Comparison of ENCODE assay signal across 1 cellular context in the genomic region with DNA sequence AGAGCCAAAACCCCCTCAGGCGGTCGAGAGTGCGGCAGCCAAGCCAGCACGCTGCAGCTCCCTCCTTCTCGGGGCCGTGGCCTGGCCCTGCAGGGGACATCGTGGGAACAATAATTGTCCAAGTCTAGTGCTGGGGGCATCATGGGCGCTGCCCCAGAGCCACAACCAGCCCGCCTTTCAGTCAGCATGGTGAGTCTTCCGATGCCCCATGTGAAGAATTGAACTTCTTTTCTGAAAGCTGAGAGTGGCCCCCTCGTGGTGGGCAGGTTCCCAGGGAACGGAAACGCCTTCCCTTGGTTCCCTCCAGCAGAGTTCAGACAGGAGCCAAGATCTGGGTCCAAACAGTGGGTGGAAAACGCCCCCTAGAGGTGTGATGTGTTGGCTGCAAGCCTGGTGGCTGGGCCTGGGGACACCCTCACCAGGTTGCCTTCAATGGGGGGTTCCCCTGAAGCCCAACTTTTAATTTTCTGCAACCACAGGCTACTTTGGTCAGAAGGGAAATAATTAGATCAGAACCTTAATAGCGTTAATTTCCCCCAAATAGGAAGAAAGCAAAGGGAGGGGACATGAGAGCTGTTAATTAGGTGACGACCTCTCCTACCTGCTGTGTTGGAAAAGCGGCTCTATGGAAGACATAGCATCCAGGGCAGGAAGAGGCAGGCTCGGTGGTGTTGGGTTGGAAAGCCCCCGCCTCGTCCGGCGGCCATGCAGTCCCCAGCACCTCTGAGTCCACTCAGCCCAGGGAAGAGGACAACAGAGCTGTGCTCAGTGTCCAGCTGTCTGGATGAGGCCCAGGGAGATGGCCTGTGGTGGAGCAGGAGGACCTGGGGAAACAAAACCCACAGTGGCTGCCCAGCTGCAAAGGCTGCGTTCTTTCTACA.
TF ChIP-seq lines count a peak whose summit lies in the region.

No MANE protein-coding gene starts in this region.

TF ChIP-seq in K562, 482 proteins besides CTCF, POLR2A, EP300 and RAD21 (continued from another document and continues in another):
- TF ChIP-seq, protein P1, sequence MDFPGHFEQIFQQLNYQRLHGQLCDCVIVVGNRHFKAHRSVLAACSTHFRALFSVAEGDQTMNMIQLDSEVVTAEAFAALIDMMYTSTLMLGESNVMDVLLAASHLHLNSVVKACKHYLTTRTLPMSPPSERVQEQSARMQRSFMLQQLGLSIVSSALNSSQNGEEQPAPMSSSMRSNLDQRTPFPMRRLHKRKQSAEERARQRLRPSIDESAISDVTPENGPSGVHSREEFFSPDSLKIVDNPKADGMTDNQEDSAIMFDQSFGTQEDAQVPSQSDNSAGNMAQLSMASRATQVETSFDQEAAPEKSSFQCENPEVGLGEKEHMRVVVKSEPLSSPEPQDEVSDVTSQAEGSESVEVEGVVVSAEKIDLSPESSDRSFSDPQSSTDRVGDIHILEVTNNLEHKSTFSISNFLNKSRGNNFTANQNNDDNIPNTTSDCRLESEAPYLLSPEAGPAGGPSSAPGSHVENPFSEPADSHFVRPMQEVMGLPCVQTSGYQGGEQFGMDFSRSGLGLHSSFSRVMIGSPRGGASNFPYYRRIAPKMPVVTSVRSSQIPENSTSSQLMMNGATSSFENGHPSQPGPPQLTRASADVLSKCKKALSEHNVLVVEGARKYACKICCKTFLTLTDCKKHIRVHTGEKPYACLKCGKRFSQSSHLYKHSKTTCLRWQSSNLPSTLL (IDR thresholded peaks at IDR 0.05): no peak
- TF ChIP-seq ZNF707 (CRISPR knock-in tag; conservative IDR thresholded peaks at IDR 0.05): no peak
- no peak for TF ChIP-seq HSF4 (CRISPR knock-in tag; IDR thresholded peaks at IDR 0.05; ENCODE audit: borderline replicate concordance)
- peak; percentile 66; the same call in 1 of the 2 replicates for TF ChIP-seq ZBTB7A (IDR thresholded peaks at IDR 0.05; ENCODE audit: borderline replicate concordance, control insufficient read depth, low read depth, low read length)
- TF ChIP-seq TARDBP (IDR thresholded peaks at IDR 0.05): 0 out of 2 replicates have a peak, but pooled peaks have one; percentile 46
- TF ChIP-seq ZNF239 (CRISPR knock-in tag; IDR thresholded peaks at IDR 0.05): no peak
- 0 out of 2 replicates have a peak, but pooled peaks have one; percentile 47 for TF ChIP-seq FOXK1 (CRISPR knock-in tag; IDR thresholded peaks at IDR 0.05; ENCODE audit: borderline replicate concordance)
- no peak for TF ChIP-seq SMAD1 (IDR thresholded peaks at IDR 0.05; ENCODE audit: low read depth, low read length, partially characterized antibody)
- TF ChIP-seq, protein P2, sequence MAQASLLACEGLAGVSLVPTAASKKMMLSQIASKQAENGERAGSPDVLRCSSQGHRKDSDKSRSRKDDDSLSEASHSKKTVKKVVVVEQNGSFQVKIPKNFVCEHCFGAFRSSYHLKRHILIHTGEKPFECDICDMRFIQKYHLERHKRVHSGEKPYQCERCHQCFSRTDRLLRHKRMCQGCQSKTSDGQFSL (CRISPR knock-in tag; IDR thresholded peaks at IDR 0.05): no peak
- TF ChIP-seq, protein P2 (tag; IDR thresholded peaks at IDR 0.05): no peak
- no peak for TF ChIP-seq SMARCE1 (IDR thresholded peaks at IDR 0.05)
- TF ChIP-seq ZNF184 (CRISPR knock-in tag; IDR thresholded peaks at IDR 0.05): no peak
- TF ChIP-seq, protein P3, sequence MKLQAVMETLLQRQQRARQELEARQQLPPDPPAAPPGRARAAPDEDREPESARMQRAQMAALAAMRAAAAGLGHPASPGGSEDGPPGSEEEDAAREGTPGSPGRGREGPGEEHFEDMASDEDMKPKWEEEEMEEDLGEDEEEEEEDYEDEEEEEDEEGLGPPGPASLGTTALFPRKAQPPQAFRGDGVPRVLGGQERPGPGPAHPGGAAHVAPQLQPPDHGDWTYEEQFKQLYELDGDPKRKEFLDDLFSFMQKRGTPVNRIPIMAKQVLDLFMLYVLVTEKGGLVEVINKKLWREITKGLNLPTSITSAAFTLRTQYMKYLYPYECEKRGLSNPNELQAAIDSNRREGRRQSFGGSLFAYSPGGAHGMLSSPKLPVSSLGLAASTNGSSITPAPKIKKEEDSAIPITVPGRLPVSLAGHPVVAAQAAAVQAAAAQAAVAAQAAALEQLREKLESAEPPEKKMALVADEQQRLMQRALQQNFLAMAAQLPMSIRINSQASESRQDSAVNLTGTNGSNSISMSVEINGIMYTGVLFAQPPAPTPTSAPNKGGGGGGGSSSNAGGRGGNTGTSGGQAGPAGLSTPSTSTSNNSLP (IDR thresholded peaks at IDR 0.05; ENCODE audit: borderline replicate concordance, low read depth, low read length): no peak
- no peak for TF ChIP-seq ELF1 (tag; IDR thresholded peaks at IDR 0.05)
- no peak for TF ChIP-seq WHSC1 (IDR thresholded peaks at IDR 0.05; ENCODE audit: low read length)
- peak in 1 of 2 experiments; percentile 56; a peak in 2 of 4 replicates for TF ChIP-seq MAZ (CRISPR knock-in tag; conservative IDR thresholded peaks at IDR 0.05 in 1 of 2, IDR thresholded peaks at IDR 0.05 in 1 of 2)
- TF ChIP-seq HLTF (IDR thresholded peaks at IDR 0.05): no peak
- TF ChIP-seq, protein P4, sequence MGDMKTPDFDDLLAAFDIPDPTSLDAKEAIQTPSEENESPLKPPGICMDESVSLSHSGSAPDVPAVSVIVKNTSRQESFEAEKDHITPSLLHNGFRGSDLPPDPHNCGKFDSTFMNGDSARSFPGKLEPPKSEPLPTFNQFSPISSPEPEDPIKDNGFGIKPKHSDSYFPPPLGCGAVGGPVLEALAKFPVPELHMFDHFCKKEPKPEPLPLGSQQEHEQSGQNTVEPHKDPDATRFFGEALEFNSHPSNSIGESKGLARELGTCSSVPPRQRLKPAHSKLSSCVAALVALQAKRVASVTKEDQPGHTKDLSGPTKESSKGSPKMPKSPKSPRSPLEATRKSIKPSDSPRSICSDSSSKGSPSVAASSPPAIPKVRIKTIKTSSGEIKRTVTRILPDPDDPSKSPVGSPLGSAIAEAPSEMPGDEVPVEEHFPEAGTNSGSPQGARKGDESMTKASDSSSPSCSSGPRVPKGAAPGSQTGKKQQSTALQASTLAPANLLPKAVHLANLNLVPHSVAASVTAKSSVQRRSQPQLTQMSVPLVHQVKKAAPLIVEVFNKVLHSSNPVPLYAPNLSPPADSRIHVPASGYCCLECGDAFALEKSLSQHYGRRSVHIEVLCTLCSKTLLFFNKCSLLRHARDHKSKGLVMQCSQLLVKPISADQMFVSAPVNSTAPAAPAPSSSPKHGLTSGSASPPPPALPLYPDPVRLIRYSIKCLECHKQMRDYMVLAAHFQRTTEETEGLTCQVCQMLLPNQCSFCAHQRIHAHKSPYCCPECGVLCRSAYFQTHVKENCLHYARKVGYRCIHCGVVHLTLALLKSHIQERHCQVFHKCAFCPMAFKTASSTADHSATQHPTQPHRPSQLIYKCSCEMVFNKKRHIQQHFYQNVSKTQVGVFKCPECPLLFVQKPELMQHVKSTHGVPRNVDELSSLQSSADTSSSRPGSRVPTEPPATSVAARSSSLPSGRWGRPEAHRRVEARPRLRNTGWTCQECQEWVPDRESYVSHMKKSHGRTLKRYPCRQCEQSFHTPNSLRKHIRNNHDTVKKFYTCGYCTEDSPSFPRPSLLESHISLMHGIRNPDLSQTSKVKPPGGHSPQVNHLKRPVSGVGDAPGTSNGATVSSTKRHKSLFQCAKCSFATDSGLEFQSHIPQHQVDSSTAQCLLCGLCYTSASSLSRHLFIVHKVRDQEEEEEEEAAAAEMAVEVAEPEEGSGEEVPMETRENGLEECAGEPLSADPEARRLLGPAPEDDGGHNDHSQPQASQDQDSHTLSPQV (IDR thresholded peaks at IDR 0.05): peak; percentile 47; the same call in 1 of the 2 replicates
- no peak for TF ChIP-seq CSDE1 (IDR thresholded peaks at IDR 0.05)
- TF ChIP-seq ZNF778 (CRISPR knock-in tag; IDR thresholded peaks at IDR 0.05): no peak
- TF ChIP-seq BHLHE40 (IDR thresholded peaks at IDR 0.05; ENCODE audit: low read length): peak; percentile 29; the same call in 1 of the 2 replicates
- TF ChIP-seq, protein P5, sequence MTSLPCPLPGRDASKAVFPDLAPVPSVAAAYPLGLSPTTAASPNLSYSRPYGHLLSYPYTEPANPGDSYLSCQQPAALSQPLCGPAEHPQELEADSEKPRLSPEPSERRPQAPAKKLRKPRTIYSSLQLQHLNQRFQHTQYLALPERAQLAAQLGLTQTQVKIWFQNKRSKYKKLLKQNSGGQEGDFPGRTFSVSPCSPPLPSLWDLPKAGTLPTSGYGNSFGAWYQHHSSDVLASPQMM (CRISPR knock-in tag; IDR thresholded peaks at IDR 0.05): no peak
- no peak for TF ChIP-seq ZNF696 (CRISPR knock-in tag; conservative IDR thresholded peaks at IDR 0.05)
- TF ChIP-seq HMG20B (CRISPR knock-in tag; IDR thresholded peaks at IDR 0.05): no peak
- TF ChIP-seq SREBF1 (IDR thresholded peaks at IDR 0.05; ENCODE audit: borderline replicate concordance, low read depth, low read length): no peak
- TF ChIP-seq POLR2G (IDR thresholded peaks at IDR 0.05; ENCODE audit: low read depth, low read length): no peak
- TF ChIP-seq, protein P6, sequence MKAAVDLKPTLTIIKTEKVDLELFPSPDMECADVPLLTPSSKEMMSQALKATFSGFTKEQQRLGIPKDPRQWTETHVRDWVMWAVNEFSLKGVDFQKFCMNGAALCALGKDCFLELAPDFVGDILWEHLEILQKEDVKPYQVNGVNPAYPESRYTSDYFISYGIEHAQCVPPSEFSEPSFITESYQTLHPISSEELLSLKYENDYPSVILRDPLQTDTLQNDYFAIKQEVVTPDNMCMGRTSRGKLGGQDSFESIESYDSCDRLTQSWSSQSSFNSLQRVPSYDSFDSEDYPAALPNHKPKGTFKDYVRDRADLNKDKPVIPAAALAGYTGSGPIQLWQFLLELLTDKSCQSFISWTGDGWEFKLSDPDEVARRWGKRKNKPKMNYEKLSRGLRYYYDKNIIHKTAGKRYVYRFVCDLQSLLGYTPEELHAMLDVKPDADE (conservative IDR thresholded peaks at IDR 0.05; ENCODE audit: control insufficient read depth, low read depth, low read length): 0 out of 2 replicates have a peak, but pooled peaks have one; percentile 32
- TF ChIP-seq PYGO2 (tag; IDR thresholded peaks at IDR 0.05): no peak
- no peak for TF ChIP-seq SNRNP70 (optimal IDR thresholded peaks at IDR 0.05; ENCODE audit: low read depth, low read length)
- TF ChIP-seq ZNF232 (CRISPR knock-in tag; IDR thresholded peaks at IDR 0.05): 0 out of 2 replicates have a peak, but pooled peaks have one; percentile 33
- peak; percentile 57; the same call in 1 of the 2 replicates for TF ChIP-seq ETV5 (CRISPR knock-in tag; IDR thresholded peaks at IDR 0.05; ENCODE audit: low read depth)
- no peak for TF ChIP-seq CHD2 (IDR thresholded peaks at IDR 0.05; ENCODE audit: low read depth, low read length)
- no peak for TF ChIP-seq SREBF2 (CRISPR knock-in tag; IDR thresholded peaks at IDR 0.05)
- no peak for TF ChIP-seq KLF10 (CRISPR knock-in tag; IDR thresholded peaks at IDR 0.05)
- no peak for TF ChIP-seq KDM1A (IDR thresholded peaks at IDR 0.05)
- TF ChIP-seq, protein P7, sequence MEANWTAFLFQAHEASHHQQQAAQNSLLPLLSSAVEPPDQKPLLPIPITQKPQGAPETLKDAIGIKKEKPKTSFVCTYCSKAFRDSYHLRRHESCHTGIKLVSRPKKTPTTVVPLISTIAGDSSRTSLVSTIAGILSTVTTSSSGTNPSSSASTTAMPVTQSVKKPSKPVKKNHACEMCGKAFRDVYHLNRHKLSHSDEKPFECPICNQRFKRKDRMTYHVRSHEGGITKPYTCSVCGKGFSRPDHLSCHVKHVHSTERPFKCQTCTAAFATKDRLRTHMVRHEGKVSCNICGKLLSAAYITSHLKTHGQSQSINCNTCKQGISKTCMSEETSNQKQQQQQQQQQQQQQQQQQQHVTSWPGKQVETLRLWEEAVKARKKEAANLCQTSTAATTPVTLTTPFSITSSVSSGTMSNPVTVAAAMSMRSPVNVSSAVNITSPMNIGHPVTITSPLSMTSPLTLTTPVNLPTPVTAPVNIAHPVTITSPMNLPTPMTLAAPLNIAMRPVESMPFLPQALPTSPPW (CRISPR knock-in tag; IDR thresholded peaks at IDR 0.05): peak; percentile 46; the same call in 1 of the 2 replicates
- no peak for TF ChIP-seq PHB (CRISPR knock-in tag; IDR thresholded peaks at IDR 0.05)
- TF ChIP-seq CREM (IDR thresholded peaks at IDR 0.05; ENCODE audit: low read depth): peak; percentile 39; the same call in 1 of the 2 replicates
- peak; percentile 16; the same call in 1 of the 2 replicates for TF ChIP-seq SOX6 (IDR thresholded peaks at IDR 0.05)
